Comparison of ENCODE assay signal across 8 cellular contexts in the genomic region with DNA sequence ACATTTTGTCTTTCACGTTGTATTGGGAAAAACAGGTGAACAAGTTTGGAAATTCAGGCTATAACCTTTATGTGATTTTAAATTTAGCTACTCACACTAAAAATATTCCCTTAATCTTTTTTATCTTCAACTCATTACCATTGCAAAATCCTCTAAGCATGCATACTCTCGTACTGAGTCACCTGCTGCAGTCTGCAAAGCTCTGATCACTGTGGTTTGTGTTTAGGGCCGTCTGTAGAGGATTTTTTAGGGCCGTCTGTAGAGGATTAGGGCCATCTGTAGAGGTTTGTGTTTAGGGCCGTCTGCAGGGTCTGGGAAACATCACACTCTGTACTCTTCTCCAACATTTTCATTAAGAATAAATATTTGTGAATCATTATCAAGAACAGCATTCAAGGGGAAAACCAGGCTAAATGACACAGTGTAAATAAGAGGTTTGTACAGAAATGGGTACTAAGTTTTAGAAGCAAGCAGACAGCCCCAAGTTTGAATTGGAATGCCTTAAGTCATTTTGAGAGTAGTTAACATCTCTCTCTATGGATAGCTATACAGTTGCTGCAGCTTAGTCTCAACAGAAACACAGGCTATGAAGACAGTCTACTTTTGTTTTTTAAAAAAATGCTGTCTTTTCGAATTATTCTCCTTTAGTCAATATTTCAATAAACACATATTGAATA.
DNase-seq lines count a peak whose midpoint lies in the region; ATAC-seq, FAIRE-seq and TF ChIP-seq lines count a peak whose summit lies in the region.

No MANE protein-coding gene starts in this region.

- H2AK5ac ChIP-seq in H1 (ENCODE audit: low read depth, low read length) = no peak overlapping the region

- FAIRE-seq in H1 (lab: Jason Lieb, UNC) = no peak

- H3K23ac ChIP-seq in H1 (ENCODE audit: insufficient read length) = no peak overlapping the region

- H3K4me3 ChIP-seq in H1 (ENCODE audit: extremely low read depth in 1 of 4, insufficient read depth in 2 of 4, low read depth in 3 of 4, low read length in 4 of 4) = no peak overlapping the region

- no peak overlapping the region for H3K56ac ChIP-seq in H1 (replicated peaks; ENCODE audit: insufficient read length, low read depth, low read length)

- WGBS in H1 (ENCODE audit: extremely low coverage in 1 of 2, insufficient coverage in 1 of 2, insufficient read length in 1 of 2, insufficient replicate concordance in 2 of 2, low coverage in 1 of 2, low lambda C conversion rate in 2 of 2, missing lambda C conversion rate in 1 of 2), 2 experiments = 65% methylated on average over 6 of the region's 6 CpGs; no CpG with 5 or more reads in 1 of the 2 experiments

- no peak for TF ChIP-seq POLR2A in H1 (IDR thresholded peaks at IDR 0.05; ENCODE audit: control extremely low read depth in 1 of 2, low read depth in 2 of 2, low read length in 2 of 2)

- no peaks in the 10 kb centered on the region for H3K27me3 ChIP-seq in H1 (replicated peaks in 1 of 4; ENCODE audit: control insufficient read depth in 3 of 4, extremely low read depth in 1 of 4, insufficient read depth in 3 of 4, low read length in 3 of 4)

- no peak overlapping the region for H3K18ac ChIP-seq in H1 (ENCODE audit: extremely low read depth, low read length)

- TF ChIP-seq RAD21 in H1 (IDR thresholded peaks at IDR 0.05 in 1 of 2, conservative IDR thresholded peaks at IDR 0.05 in 1 of 2; ENCODE audit: low read depth in 2 of 2, low read length in 2 of 2) = no peak

- POLR2A ChIA-PET in H1 (lab: Charles Lee; ENCODE audit: partially characterized antibody) = no interaction called here

- no peak for TF ChIP-seq EP300 in H1 (IDR thresholded peaks at IDR 0.05; ENCODE audit: borderline replicate concordance in 1 of 2, low read depth in 2 of 2, low read length in 2 of 2)

- no peak overlapping the region for H3K4ac ChIP-seq in H1 (replicated peaks; ENCODE audit: insufficient read length, low read depth, low read length)

- ATAC-seq in GM19395 (IDR thresholded peaks at IDR 0.05; ENCODE audit: unreplicated experiment) (peak; percentile 88), sciatic nerve (peak; percentile 52)

- H3K27ac ChIP-seq in H1 (ENCODE audit: low read depth, low read length) = no peak overlapping the region

- H2BK15ac ChIP-seq in H1 (ENCODE audit: low read length) = no peak overlapping the region

- no peaks in the 10 kb centered on the region for H3K9me3 ChIP-seq in H1 (ENCODE audit: insufficient read depth in 2 of 2, low read depth in 1 of 2, low read length in 1 of 2)

- H3K4me2 ChIP-seq in H1 (ENCODE audit: insufficient read depth in 1 of 2, low read depth in 2 of 2, low read length in 2 of 2) = no peak overlapping the region

- H2AFZ ChIP-seq in H1 (ENCODE audit: low read length) = no peak overlapping the region

- no peaks in the 10 kb centered on the region for H3K4me1 ChIP-seq in H1 (replicated peaks in 1 of 4; ENCODE audit: control insufficient read depth in 3 of 4, insufficient read depth in 4 of 4, low read length in 3 of 4)

- H3K9ac ChIP-seq in H1 (replicated peaks in 1 of 4; ENCODE audit: extremely low read depth in 1 of 4, low read depth in 3 of 4, low read length in 3 of 4) = no peak overlapping the region

- CTCF ChIA-PET in H1 (lab: Charles Lee; ENCODE audit: partially characterized antibody) = interaction anchor here (0.6 to 1.0 kb wide), 2 partner anchors 53 to 92 kb away, joined by 3 read pairs; no protein-coding TSS in a partner anchor

- intact Hi-C loops in sciatic nerve (cut with DNase I) = no loop called here

- no peak overlapping the region for H2BK12ac ChIP-seq in H1 (ENCODE audit: low read depth, low read length)

- H2BK20ac ChIP-seq in H1 (ENCODE audit: low read length) = no peak overlapping the region

- no peaks in the 10 kb centered on the region for H3K79me1 ChIP-seq in H1 (ENCODE audit: low read depth, low read length)

- H3K36me3 ChIP-seq in H1 (ENCODE audit: control insufficient read depth in 2 of 4, insufficient read depth in 4 of 4, low read length in 3 of 4) = no peaks in the 10 kb centered on the region

- no peak for TF ChIP-seq CTCF in H1 (IDR thresholded peaks at IDR 0.05; ENCODE audit: control extremely low read depth in 1 of 3, insufficient read depth in 1 of 3, low read depth in 1 of 3, low read length in 3 of 3)

- H4K5ac ChIP-seq in H1 (ENCODE audit: insufficient read length, low read depth, low read length) = no peak overlapping the region

- no peaks in the 10 kb centered on the region for H3K79me2 ChIP-seq in H1 (ENCODE audit: control insufficient read depth in 1 of 2, insufficient read depth in 2 of 2, low read length in 2 of 2)

- H4K20me1 ChIP-seq in H1 (replicated peaks in 1 of 2; ENCODE audit: control insufficient read depth in 1 of 2, insufficient read depth in 2 of 2, low read length in 2 of 2) = no peaks in the 10 kb centered on the region

- no peak overlapping the region for H3K14ac ChIP-seq in H1 (ENCODE audit: insufficient read length)

- H2BK120ac ChIP-seq in H1 (replicated peaks; ENCODE audit: low read depth, low read length) = no peak overlapping the region

- H3K23me2 ChIP-seq in H1 (ENCODE audit: low read depth, low read length) = no peaks in the 10 kb centered on the region

- H4K8ac ChIP-seq in H1 (ENCODE audit: extremely low read depth, insufficient read depth, low read length) = no peak overlapping the region

- H4K91ac ChIP-seq in H1 (replicated peaks; ENCODE audit: insufficient read length, low read length) = no peak overlapping the region

- peak; percentile 84 for DNase-seq in HT1080 (ENCODE audit: low read depth)
- DNase-seq in H1 (ENCODE audit: low read depth in 1 of 2, low spot score in 2 of 2) = no peak
- no peak for DNase-seq in sciatic nerve (ENCODE audit: low spot score)
- DNase-seq in DMS53 (lab: John Stamatoyannopoulos, UW) = no peak
- no peak for DNase-seq in NCI-H1048 (lab: John Stamatoyannopoulos, UW)
- no peak for DNase-seq in NCI-H2171 (lab: John Stamatoyannopoulos, UW)
- DNase-seq in activated CD4-positive, CD25-positive, alpha-beta regulatory T cell (lab: John Stamatoyannopoulos, UW) = no peak

- H2BK5ac ChIP-seq in H1 (ENCODE audit: low read depth, low read length) = no peak overlapping the region

TF ChIP-seq in H1, 55 proteins besides CTCF, POLR2A, EP300 and RAD21:
- no peak for TF ChIP-seq KDM4A (IDR thresholded peaks at IDR 0.05; ENCODE audit: low read depth, low read length, severe bottlenecking)
- peak; percentile 50; the same call in 1 of the 2 replicates for TF ChIP-seq JUND (IDR thresholded peaks at IDR 0.05; ENCODE audit: low read length)
- TF ChIP-seq HDAC2 (IDR thresholded peaks at IDR 0.05; ENCODE audit: borderline replicate concordance in 1 of 2, low read depth in 2 of 2, low read length in 2 of 2) = no peak
